In the genomic region with DNA sequence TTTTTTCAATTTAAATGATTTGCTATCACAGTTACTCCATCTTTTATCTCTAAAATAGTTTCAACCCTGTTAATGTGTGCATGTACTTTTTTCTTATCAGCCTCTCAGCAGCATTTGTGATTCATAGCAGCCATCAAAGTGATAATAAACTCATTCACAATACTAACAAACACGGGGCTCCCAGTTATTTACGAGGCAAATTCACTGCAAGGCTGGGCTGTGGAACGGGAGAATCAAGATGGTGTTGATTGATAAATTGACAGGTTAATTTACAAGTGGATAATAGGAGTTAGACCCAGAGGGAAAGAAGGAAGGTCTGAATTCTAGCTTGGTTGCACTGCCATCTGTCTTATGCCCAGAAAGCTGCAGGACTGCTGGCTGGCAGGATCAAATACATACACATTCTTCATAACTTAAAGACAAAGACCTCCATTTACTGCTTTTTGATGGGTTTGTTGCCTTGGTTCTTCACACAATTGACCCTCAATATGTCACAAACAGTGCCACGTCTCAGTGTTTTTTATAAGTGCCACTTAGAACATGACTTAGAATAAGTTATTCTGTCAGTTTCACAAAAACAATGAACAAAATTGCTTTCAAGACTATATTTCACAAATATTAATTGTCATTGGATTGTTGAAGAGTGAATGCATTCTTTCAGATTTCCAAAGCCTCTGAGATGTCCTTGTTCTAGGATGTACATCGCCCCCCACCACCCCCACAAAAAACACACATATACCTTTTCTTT, we compare ENCODE assay signal across 8 cellular contexts.
DNase-seq lines count a peak whose midpoint lies in the region; ATAC-seq, FAIRE-seq and TF ChIP-seq lines count a peak whose summit lies in the region.

No MANE protein-coding gene starts in this region.

- no peaks in the 10 kb centered on the region for H3K36me3 ChIP-seq in SJCRH30

- H3K4me3 Mint-ChIP-seq in CD14-positive monocyte = no peak overlapping the region

- no peaks in the 10 kb centered on the region for H3K36me3 Mint-ChIP-seq in CD14-positive monocyte

- no peak for FAIRE-seq in urothelium cell line (lab: Jason Lieb, UNC)

- H3K4me1 Mint-ChIP-seq in CD14-positive monocyte = peaks cover 2% of the 10 kb centered on the region

- TF ChIP-seq CTCF in CD14-positive monocyte (IDR thresholded peaks at IDR 0.05) = no peak

- ATAC-seq in HG03196 (IDR thresholded peaks at IDR 0.05; ENCODE audit: unreplicated experiment) = no peak

- H3K4me3 ChIP-seq in Jurkat, Clone E6-1 (ENCODE audit: low read length) = no peak overlapping the region
- H3K4me3 ChIP-seq in SJCRH30 = no peak overlapping the region

- no peak overlapping the region for H3K27ac Mint-ChIP-seq in CD14-positive monocyte

- no peaks in the 10 kb centered on the region for H3K27me3 Mint-ChIP-seq in CD14-positive monocyte (ENCODE audit: low read depth in 3 of 3)

- DNase-seq in COR-L47 (lab: John Stamatoyannopoulos, UW) (peak; percentile 46), SJCRH30 (peak; percentile 8 to 49), iPS DF 19.7 (ENCODE audit: low read depth, low spot score) (peak; percentile 20), urothelium cell line (ENCODE audit: low spot score) (peak; percentile 37), CD14-positive monocyte (ENCODE audit: low spot score) (no peak), activated gamma-delta T cell (lab: John Stamatoyannopoulos, UW) (no peak)
- DNase-seq in Jurkat, Clone E6-1 (ENCODE audit: low read depth, low spot score) = peak; percentile 3

- H3K9me3 ChIP-seq in SJCRH30 (replicated peaks) = no peaks in the 10 kb centered on the region

- no peak overlapping the region for H3K27ac ChIP-seq in SJCRH30

- no peaks in the 10 kb centered on the region for H3K9me3 Mint-ChIP-seq in CD14-positive monocyte

- H3K4me1 ChIP-seq in SJCRH30 = no peaks in the 10 kb centered on the region

- intact Hi-C loops in CD14-positive monocyte (cut with micrococcal nuclease) = no loop called here

- no peaks in the 10 kb centered on the region; the same call in 1 of the 2 replicates for H3K27me3 ChIP-seq in SJCRH30

Comparison
In these comparisons a context has a peak if more than half of its experiments do, and no peak if none do; other contexts are left out.
1. DNase-seq: peak in COR-L47 (single experiment), Jurkat, Clone E6-1 (single experiment), SJCRH30 (2 of 2), iPS DF 19.7 (single experiment) and urothelium cell line (single experiment); none in CD14-positive monocyte (single experiment) and activated gamma-delta T cell (single experiment).